In the genomic region with DNA sequence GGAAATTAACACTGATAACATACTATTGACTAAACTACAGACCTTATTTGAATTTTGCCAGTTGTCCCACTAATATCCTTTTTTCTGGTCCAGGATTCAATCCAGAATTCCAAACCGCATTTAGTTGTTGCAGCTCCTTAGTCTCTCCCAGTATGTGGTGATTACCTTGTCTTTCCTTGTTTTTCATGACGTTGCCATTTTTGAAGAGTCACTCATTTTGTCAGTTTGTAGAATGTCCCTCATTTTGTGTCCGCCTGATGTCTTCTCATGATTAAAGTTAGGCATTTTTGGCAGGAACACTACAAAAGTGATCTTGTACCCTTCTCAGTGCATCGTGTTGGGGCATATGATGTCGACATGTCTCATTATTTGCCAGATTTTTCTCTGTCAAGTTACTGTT, we compare ENCODE assay signal across 11 cellular contexts.
"Had no signal": no experiment of that assay in that cellular context is flagged by ENCODE, and none has a peak within 500 bp of the region (broad histone marks: within the 10 kb centered on the region; RNA-seq: fewer than 3 reads in every experiment).

No MANE protein-coding gene starts in this region.

- DNase-seq: GM23248, GOT3, H7, H9, HCEC 1CT, HFFc6 had no signal

- FAIRE-seq: H1, H54 had no signal

- H3K4me3 Mint-ChIP-seq: GM23338, H9, HFFc6 had no signal

- H3K36me3 ChIP-seq: HAP-1 had no signal

- H3K9me3 ChIP-seq: HAP-1 had no signal

- H3K9ac ChIP-seq: GM23248 had no signal

- H3K27ac Mint-ChIP-seq: GM23338, H9, HFFc6 had no signal

- H3K9me3 Mint-ChIP-seq: GM23338, H9, HFFc6 had no signal

- H2AFZ ChIP-seq: GM23248, GM23338 had no signal

- H3K4me1 ChIP-seq: HAP-1 had no signal

- H3K4me2 ChIP-seq: GM23338 had no signal

- H3K4me3 ChIP-seq: GM23248, GM23338, HAP-1 had no signal

- H3K4me1 Mint-ChIP-seq: GM23338, H9 had no signal

- ATAC-seq: GM23338, HCT116 had no signal

- H3K27ac ChIP-seq: GM23248 had no signal
